ENCODE assay signal across 1 cellular context in the genomic region with DNA sequence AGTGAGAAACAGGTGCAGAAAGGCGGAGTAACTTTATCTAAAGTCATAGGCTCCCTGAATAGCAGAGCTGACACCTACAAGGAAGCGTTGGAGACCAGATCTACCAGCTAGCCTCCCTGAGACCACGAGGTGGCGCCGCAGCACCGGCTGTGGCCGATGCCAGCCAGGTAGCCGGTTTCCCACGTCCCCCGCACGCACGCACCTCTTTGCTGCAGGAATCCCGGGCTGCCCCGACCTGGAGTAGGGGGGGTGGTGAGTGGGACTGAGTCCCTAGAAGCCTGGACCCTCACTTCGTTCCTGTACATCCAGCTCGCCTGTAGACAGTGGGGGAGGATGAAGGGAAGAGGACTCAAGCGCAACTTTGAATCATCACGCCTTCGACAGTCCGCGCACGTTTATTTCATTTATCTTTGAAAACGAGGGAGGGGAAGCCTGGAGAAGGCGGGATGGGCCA.
TF ChIP-seq lines count a peak whose summit lies in the region.

No MANE protein-coding gene starts in this region.

TF ChIP-seq in K562, 482 proteins besides CTCF, POLR2A, EP300 and RAD21 (continued from another document and continues in another):
- no peak for TF ChIP-seq FOXP4 (CRISPR knock-in tag; IDR thresholded peaks at IDR 0.05; ENCODE audit: borderline replicate concordance)
- TF ChIP-seq POLR2AphosphoS2 (IDR thresholded peaks at IDR 0.05; ENCODE audit: low read length), result no peak
- no peak for TF ChIP-seq E2F3 (CRISPR knock-in tag; IDR thresholded peaks at IDR 0.05)
- no peak for TF ChIP-seq FOXA1 (IDR thresholded peaks at IDR 0.05; ENCODE audit: borderline replicate concordance)
- TF ChIP-seq HDAC8 (tag; IDR thresholded peaks at IDR 0.05), result no peak
- TF ChIP-seq STAT5A (IDR thresholded peaks at IDR 0.05; ENCODE audit: borderline replicate concordance, low read length), result no peak
- no peak for TF ChIP-seq CHD2 (IDR thresholded peaks at IDR 0.05; ENCODE audit: low read depth, low read length)
- TF ChIP-seq NCOA6 (IDR thresholded peaks at IDR 0.05), result no peak
- no peak for TF ChIP-seq PURB (CRISPR knock-in tag; IDR thresholded peaks at IDR 0.05; ENCODE audit: low read depth)
- TF ChIP-seq RB1 (IDR thresholded peaks at IDR 0.05; ENCODE audit: low read depth), result peak; percentile 48; the same call in 1 of the 2 replicates
- no peak for TF ChIP-seq ZNF830 (CRISPR knock-in tag; IDR thresholded peaks at IDR 0.05)
- TF ChIP-seq PTRF (tag; IDR thresholded peaks at IDR 0.05), result no peak
- no peak for TF ChIP-seq MAFF (IDR thresholded peaks at IDR 0.05; ENCODE audit: low read length)
- TF ChIP-seq HES1 (IDR thresholded peaks at IDR 0.05; ENCODE audit: low read depth), result no peak
- TF ChIP-seq CREM (IDR thresholded peaks at IDR 0.05; ENCODE audit: low read depth), result peak; percentile 40; the same call in 1 of the 2 replicates
- no peak for TF ChIP-seq PHTF2 (CRISPR knock-in tag; IDR thresholded peaks at IDR 0.05)
- TF ChIP-seq, protein P1, sequence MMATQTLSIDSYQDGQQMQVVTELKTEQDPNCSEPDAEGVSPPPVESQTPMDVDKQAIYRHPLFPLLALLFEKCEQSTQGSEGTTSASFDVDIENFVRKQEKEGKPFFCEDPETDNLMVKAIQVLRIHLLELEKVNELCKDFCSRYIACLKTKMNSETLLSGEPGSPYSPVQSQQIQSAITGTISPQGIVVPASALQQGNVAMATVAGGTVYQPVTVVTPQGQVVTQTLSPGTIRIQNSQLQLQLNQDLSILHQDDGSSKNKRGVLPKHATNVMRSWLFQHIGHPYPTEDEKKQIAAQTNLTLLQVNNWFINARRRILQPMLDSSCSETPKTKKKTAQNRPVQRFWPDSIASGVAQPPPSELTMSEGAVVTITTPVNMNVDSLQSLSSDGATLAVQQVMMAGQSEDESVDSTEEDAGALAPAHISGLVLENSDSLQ (IDR thresholded peaks at IDR 0.05), result no peak
- no peak for TF ChIP-seq ELF2 (CRISPR knock-in tag; IDR thresholded peaks at IDR 0.05)
- TF ChIP-seq ZNF232 (CRISPR knock-in tag; IDR thresholded peaks at IDR 0.05), result no peak
- TF ChIP-seq SMC3 (conservative IDR thresholded peaks at IDR 0.05; ENCODE audit: insufficient read depth, low read depth, low read length), result peak; percentile 89
- TF ChIP-seq HCFC1 (IDR thresholded peaks at IDR 0.05; ENCODE audit: low read depth, low read length), result no peak
- TF ChIP-seq YY1 (IDR thresholded peaks at IDR 0.05; ENCODE audit: borderline replicate concordance in 1 of 3, control insufficient read depth in 1 of 3, extremely low read depth in 1 of 3, insufficient read depth in 3 of 3, insufficient read length in 1 of 3, insufficient replicate concordance in 2 of 3, low read depth in 1 of 3, low read length in 2 of 3), result peak in 1 of 3 experiments; percentile 37
- TF ChIP-seq KLF16 (IDR thresholded peaks at IDR 0.05), result peak; percentile 48; the same call in 1 of the 2 replicates
- no peak for TF ChIP-seq BRD9 (IDR thresholded peaks at IDR 0.05; ENCODE audit: low read depth, partially characterized antibody)
- TF ChIP-seq BHLHE40 (IDR thresholded peaks at IDR 0.05; ENCODE audit: low read length), result peak; percentile 67
- no peak for TF ChIP-seq RHOXF2B (CRISPR knock-in tag; conservative IDR thresholded peaks at IDR 0.05)
- TF ChIP-seq DNMT1 (IDR thresholded peaks at IDR 0.05), result no peak
- no peak for TF ChIP-seq ZNF311 (CRISPR knock-in tag; IDR thresholded peaks at IDR 0.05)
- no peak for TF ChIP-seq ZNF274 (IDR thresholded peaks at IDR 0.05; ENCODE audit: borderline replicate concordance, low read depth, low read length)
- TF ChIP-seq TBL1XR1 (IDR thresholded peaks at IDR 0.05; ENCODE audit: low read length in 2 of 2), result no peak
- no peak for TF ChIP-seq CCNT2 (IDR thresholded peaks at IDR 0.05; ENCODE audit: borderline replicate concordance, extremely low read depth, insufficient read length, low read depth, low read length)
- TF ChIP-seq GTF2F1 (IDR thresholded peaks at IDR 0.05; ENCODE audit: low read depth, low read length), result no peak
- no peak for TF ChIP-seq ZNF445 (CRISPR knock-in tag; IDR thresholded peaks at IDR 0.05; ENCODE audit: low read depth)
- peak in 1 of 2 experiments; percentile 36; a peak in 1 of 4 replicates for TF ChIP-seq HDAC1 (IDR thresholded peaks at IDR 0.05)
- peak; percentile 47 for TF ChIP-seq TEAD4 (IDR thresholded peaks at IDR 0.05; ENCODE audit: low read length)
- TF ChIP-seq TEAD4 (CRISPR knock-in tag; IDR thresholded peaks at IDR 0.05; ENCODE audit: borderline replicate concordance), result no peak
- TF ChIP-seq SMAD1 (IDR thresholded peaks at IDR 0.05; ENCODE audit: low read depth, low read length, partially characterized antibody), result no peak
- TF ChIP-seq CHD1 (IDR thresholded peaks at IDR 0.05; ENCODE audit: low read length), result no peak
- no peak for TF ChIP-seq NFIC (IDR thresholded peaks at IDR 0.05)
- TF ChIP-seq ILF3 (IDR thresholded peaks at IDR 0.05; ENCODE audit: borderline replicate concordance), result no peak
- TF ChIP-seq, protein P2, sequence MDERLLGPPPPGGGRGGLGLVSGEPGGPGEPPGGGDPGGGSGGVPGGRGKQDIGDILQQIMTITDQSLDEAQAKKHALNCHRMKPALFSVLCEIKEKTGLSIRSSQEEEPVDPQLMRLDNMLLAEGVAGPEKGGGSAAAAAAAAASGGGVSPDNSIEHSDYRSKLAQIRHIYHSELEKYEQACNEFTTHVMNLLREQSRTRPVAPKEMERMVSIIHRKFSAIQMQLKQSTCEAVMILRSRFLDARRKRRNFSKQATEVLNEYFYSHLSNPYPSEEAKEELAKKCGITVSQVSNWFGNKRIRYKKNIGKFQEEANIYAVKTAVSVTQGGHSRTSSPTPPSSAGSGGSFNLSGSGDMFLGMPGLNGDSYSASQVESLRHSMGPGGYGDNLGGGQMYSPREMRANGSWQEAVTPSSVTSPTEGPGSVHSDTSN (CRISPR knock-in tag; IDR thresholded peaks at IDR 0.05; ENCODE audit: low read depth), result no peak
- TF ChIP-seq, protein P2 (tag; conservative IDR thresholded peaks at IDR 0.05; ENCODE audit: low read depth), result no peak
- TF ChIP-seq ZNF707 (CRISPR knock-in tag; conservative IDR thresholded peaks at IDR 0.05), result no peak
- no peak for TF ChIP-seq BMI1 (IDR thresholded peaks at IDR 0.05; ENCODE audit: low read length)
- peak; percentile 11 for TF ChIP-seq TBP (optimal IDR thresholded peaks at IDR 0.05; ENCODE audit: low read depth, low read length)
- TF ChIP-seq SOX6 (IDR thresholded peaks at IDR 0.05), result 0 out of 2 replicates have a peak, but pooled peaks have one; percentile 16
- peak; percentile 12 for TF ChIP-seq KDM5B (IDR thresholded peaks at IDR 0.05; ENCODE audit: insufficient replicate concordance, low read depth, low read length)
- no peak for TF ChIP-seq XRCC4 (IDR thresholded peaks at IDR 0.05; ENCODE audit: extremely low read depth, insufficient read depth, insufficient read length)
- no peak for TF ChIP-seq ZSCAN32 (CRISPR knock-in tag; IDR thresholded peaks at IDR 0.05)
- TF ChIP-seq ZNF431 (CRISPR knock-in tag; IDR thresholded peaks at IDR 0.05), result no peak
- no peak for TF ChIP-seq U2AF1 (optimal IDR thresholded peaks at IDR 0.05; ENCODE audit: low read depth, low read length)
- no peak for TF ChIP-seq GATA2 (CRISPR knock-in tag; IDR thresholded peaks at IDR 0.05)
- no peak for TF ChIP-seq HNRNPUL1 (IDR thresholded peaks at IDR 0.05; ENCODE audit: low read length)
- no peak for TF ChIP-seq ZNF586 (CRISPR knock-in tag; conservative IDR thresholded peaks at IDR 0.05)
- no peak for TF ChIP-seq KAT2B (IDR thresholded peaks at IDR 0.05; ENCODE audit: low read depth, low read length)
- TF ChIP-seq, protein P3, sequence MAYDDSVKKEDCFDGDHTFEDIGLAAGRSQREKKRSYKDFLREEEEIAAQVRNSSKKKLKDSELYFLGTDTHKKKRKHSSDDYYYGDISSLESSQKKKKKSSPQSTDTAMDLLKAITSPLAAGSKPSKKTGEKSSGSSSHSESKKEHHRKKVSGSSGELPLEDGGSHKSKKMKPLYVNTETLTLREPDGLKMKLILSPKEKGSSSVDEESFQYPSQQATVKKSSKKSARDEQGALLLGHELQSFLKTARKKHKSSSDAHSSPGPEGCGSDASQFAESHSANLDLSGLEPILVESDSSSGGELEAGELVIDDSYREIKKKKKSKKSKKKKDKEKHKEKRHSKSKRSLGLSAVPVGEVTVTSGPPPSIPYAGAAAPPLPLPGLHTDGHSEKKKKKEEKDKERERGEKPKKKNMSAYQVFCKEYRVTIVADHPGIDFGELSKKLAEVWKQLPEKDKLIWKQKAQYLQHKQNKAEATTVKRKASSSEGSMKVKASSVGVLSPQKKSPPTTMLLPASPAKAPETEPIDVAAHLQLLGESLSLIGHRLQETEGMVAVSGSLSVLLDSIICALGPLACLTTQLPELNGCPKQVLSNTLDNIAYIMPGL (CRISPR knock-in tag; IDR thresholded peaks at IDR 0.05), result no peak
- no peak for TF ChIP-seq ILK (tag; IDR thresholded peaks at IDR 0.05; ENCODE audit: borderline replicate concordance, low read depth)
- no peak for TF ChIP-seq MYNN (IDR thresholded peaks at IDR 0.05)
- no peak for TF ChIP-seq MYNN (CRISPR knock-in tag; IDR thresholded peaks at IDR 0.05)
